1 cellular context compared by ENCODE assay signal in the genomic region with DNA sequence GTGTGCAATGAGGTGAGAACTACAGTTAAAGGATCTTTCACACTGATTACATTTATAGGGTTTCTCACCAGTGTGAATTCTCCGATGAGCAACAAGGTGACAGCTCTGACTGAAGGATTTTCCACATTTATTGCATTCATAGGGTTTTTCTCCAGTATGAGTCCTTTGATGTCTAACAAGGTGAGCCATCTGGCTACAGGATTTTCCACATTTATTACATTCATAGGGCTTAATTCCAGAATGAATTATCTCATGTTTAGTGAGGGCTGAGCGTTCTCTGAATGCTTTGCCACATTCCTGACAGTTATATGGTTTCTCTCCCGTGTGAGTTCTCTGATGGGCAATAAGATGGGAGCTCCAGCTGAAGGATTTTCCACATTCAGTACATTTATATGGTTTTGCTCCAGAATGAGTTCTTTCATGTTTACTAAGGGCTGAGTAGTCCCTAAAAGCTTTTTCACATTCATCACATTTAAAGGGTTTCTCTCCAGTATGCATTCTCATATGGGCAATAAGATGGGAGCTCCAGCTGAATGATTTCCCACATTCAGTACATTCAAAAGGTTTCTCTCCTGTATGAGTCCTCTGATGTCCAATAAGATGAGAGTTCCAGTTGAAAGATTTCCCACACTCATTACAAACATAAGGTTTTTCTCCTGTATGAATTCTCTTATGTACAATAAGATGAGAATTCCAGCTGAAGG.
TF ChIP-seq lines count a peak whose summit lies in the region.

No MANE protein-coding gene starts in this region.

TF ChIP-seq in endothelial cell of umbilical vein, 7 proteins besides CTCF, POLR2A, EP300 and RAD21:
- no peak for TF ChIP-seq JUN (IDR thresholded peaks at IDR 0.05; ENCODE audit: borderline replicate concordance, insufficient read depth, insufficient read length, low read depth)
- TF ChIP-seq, protein P1, sequence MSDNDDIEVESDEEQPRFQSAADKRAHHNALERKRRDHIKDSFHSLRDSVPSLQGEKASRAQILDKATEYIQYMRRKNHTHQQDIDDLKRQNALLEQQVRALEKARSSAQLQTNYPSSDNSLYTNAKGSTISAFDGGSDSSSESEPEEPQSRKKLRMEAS (IDR thresholded peaks at IDR 0.05; ENCODE audit: insufficient read depth, insufficient read length), result no peak
- TF ChIP-seq EZH2 (IDR thresholded peaks at IDR 0.05; ENCODE audit: borderline replicate concordance, low read depth, low read length, severe bottlenecking), result no peak
- no peak for TF ChIP-seq FOS (IDR thresholded peaks at IDR 0.05; ENCODE audit: borderline replicate concordance, insufficient read depth, low read length)
- TF ChIP-seq MYC (IDR thresholded peaks at IDR 0.05; ENCODE audit: low read depth, low read length), result no peak
- no peak for TF ChIP-seq POLR2AphosphoS5 (IDR thresholded peaks at IDR 0.05; ENCODE audit: insufficient read depth, low read depth, low read length)
- no peak for TF ChIP-seq GATA2 (IDR thresholded peaks at IDR 0.05; ENCODE audit: insufficient read depth, insufficient read length, low read depth, low read length)
TF ChIP-seq in endothelial cell of umbilical vein: peak in this region for 0.
